In the genomic region with DNA sequence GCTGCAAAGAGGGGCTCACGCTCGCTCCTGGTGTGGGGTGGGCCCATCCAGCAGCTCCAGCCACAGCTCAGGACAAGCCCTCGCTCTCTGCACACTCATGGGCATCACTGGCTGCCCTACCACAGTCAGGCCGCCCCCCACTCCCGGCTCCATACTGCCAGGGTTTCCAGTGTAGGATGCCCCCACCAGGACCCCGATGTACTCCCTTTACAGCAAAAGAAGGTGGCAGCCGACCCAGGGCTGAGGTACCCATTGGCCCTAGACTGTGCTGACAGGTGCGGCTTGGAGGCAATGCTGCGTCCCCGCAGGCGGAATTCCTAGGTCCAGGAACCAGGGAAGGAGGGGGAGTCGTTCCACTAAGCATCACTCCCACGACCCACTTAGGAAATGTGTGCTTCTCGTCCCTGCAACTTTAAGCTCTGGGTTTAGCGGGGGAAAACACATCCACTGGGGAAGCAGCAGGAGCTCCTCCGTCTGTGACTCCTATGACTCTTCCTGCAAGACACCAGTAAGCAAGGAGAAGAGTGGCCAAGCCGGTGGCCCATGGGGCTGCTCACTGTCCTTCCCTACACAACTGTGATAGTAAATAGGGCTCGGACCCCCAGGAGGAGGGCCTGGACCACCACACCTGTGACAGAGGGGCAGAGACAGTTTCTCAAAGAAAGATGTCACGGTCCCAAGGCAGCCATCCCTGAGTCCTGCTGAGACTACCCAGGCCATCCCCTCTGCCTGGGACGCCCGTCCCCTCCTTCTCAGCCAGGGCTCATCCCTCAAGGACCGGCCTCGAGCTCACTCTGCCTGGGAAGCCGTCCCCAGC, we compare ENCODE assay signal across 11 cellular contexts. TPM values are rescaled to one million over a fixed set of nuclear protein-coding genes. Genes with fewer than 3 reads are reported as not detected.
DNase-seq lines count a peak whose midpoint lies in the region; ATAC-seq and TF ChIP-seq lines count a peak whose summit lies in the region.
"Had no signal": no experiment of that assay in that cellular context is flagged by ENCODE, and none has a peak within 500 bp of the region (broad histone marks: within the 10 kb centered on the region; RNA-seq: fewer than 3 reads in every experiment).

No MANE protein-coding gene starts in this region.

- TF ChIP-seq CTCF in activated CD8-positive, alpha-beta T cell treated with anti-CD3 and anti-CD28 coated beads for 36 hours (IDR thresholded peaks at IDR 0.05) = no peak
- TF ChIP-seq CTCF in omental fat pad (IDR thresholded peaks at IDR 0.05) = no peak

- H3K4me1 Mint-ChIP-seq in activated CD8-positive, alpha-beta T cell treated with anti-CD3 and anti-CD28 coated beads, Interleukin-2, amount 10 ng/mL, durations not matched to agents 7 days and 5 days (ENCODE audit: low read depth) = peaks cover 5% of the 10 kb centered on the region
- no peaks in the 10 kb centered on the region for H3K4me1 Mint-ChIP-seq in activated CD8-positive, alpha-beta T cell treated with anti-CD3 and anti-CD28 coated beads for 36 hours (ENCODE audit: low read depth)
- peaks cover 5 to 12% (median 7%) of the 10 kb centered on the region in 3 donors for H3K4me1 Mint-ChIP-seq in IgD-negative memory B cell
- H3K4me1 Mint-ChIP-seq: activated CD4-positive, alpha-beta T cell treated with anti-CD3 and anti-CD28 coated beads for 36 hours had no signal

- H3K9me3 Mint-ChIP-seq in activated CD8-positive, alpha-beta T cell treated with anti-CD3 and anti-CD28 coated beads, Interleukin-2, amount 10 ng/mL, durations not matched to agents 7 days and 5 days (ENCODE audit: insufficient read depth) = no peaks in the 10 kb centered on the region
- H3K9me3 Mint-ChIP-seq in activated CD8-positive, alpha-beta T cell treated with anti-CD3 and anti-CD28 coated beads for 36 hours = no peaks in the 10 kb centered on the region
- no peaks in the 10 kb centered on the region for H3K9me3 Mint-ChIP-seq in IgD-negative memory B cell
- H3K9me3 Mint-ChIP-seq: dendritic cell treated with granulocyte-macrophage colony-stimulating factor and Interleukin-4, amounts not matched to agents 40 ng/mL and 50 ng/mL, for 4 days; stimulated activated naive CD8-positive, alpha-beta T cell treated with anti-CD3 and anti-CD28 coated beads, Interleukin-15, Interleukin-2, amounts not matched to agents 100 ng/mL and 50 ng/mL, for 24 hours had no signal

- H3K27ac Mint-ChIP-seq in activated CD8-positive, alpha-beta T cell treated with anti-CD3 and anti-CD28 coated beads, Interleukin-2, amount 10 ng/mL, durations not matched to agents 7 days and 5 days = peak overlapping the region; percentile 30
- H3K27ac Mint-ChIP-seq in activated CD8-positive, alpha-beta T cell treated with anti-CD3 and anti-CD28 coated beads for 36 hours = no peak overlapping the region
- peak overlapping the region in 2 of 3 donors; percentile 94 to 96 for H3K27ac Mint-ChIP-seq in IgD-negative memory B cell
- H3K27ac Mint-ChIP-seq: activated CD4-positive, alpha-beta T cell treated with anti-CD3 and anti-CD28 coated beads for 36 hours; dendritic cell treated with granulocyte-macrophage colony-stimulating factor and Interleukin-4, amounts not matched to agents 40 ng/mL and 50 ng/mL, for 4 days; stimulated activated naive CD8-positive, alpha-beta T cell treated with anti-CD3 and anti-CD28 coated beads, Interleukin-15, Interleukin-2, amounts not matched to agents 100 ng/mL and 50 ng/mL, for 24 hours had no signal

- ATAC-seq in activated CD8-positive, alpha-beta T cell treated with anti-CD3 and anti-CD28 coated beads, Interleukin-2, amount 10 ng/mL, durations not matched to agents 7 days and 5 days = no peak
- ATAC-seq in activated CD8-positive, alpha-beta T cell treated with anti-CD3 and anti-CD28 coated beads for 36 hours = no peak
- ATAC-seq in esophagus mucosa = peak; percentile 2
- ATAC-seq in omental fat pad (ENCODE audit: low FRiP score) = peak; percentile 3
- no peak for ATAC-seq in activated CD4-positive, CD25-positive, alpha-beta regulatory T cell treated with anti-CD3 and anti-CD28 coated beads, Interleukin-2, amount 50 U/mL, for 24 hours

- no peaks in the 10 kb centered on the region for H3K27me3 Mint-ChIP-seq in activated CD8-positive, alpha-beta T cell treated with anti-CD3 and anti-CD28 coated beads, Interleukin-2, amount 10 ng/mL, durations not matched to agents 7 days and 5 days (ENCODE audit: low read depth)
- no peaks in the 10 kb centered on the region for H3K27me3 Mint-ChIP-seq in activated CD8-positive, alpha-beta T cell treated with anti-CD3 and anti-CD28 coated beads for 36 hours
- H3K27me3 Mint-ChIP-seq in IgD-negative memory B cell = no peaks in the 10 kb centered on the region
- H3K27me3 Mint-ChIP-seq: activated CD4-positive, alpha-beta T cell treated with anti-CD3 and anti-CD28 coated beads for 36 hours; dendritic cell treated with granulocyte-macrophage colony-stimulating factor and Interleukin-4, amounts not matched to agents 40 ng/mL and 50 ng/mL, for 4 days; stimulated activated naive CD8-positive, alpha-beta T cell treated with anti-CD3 and anti-CD28 coated beads, Interleukin-15, Interleukin-2, amounts not matched to agents 100 ng/mL and 50 ng/mL, for 24 hours had no signal

- CTCF ChIA-PET in activated CD8-positive, alpha-beta T cell treated with anti-CD3 and anti-CD28 coated beads, Interleukin-2, amount 10 ng/mL, durations not matched to agents 7 days and 5 days (lab: Charles Lee) = interaction anchor here (0.7 to 3.4 kb wide), 26 partner anchors 10 to 496 kb away, joined by 3 to 40 read pairs (median 5); a partner anchor contains a TSS
- CTCF ChIA-PET in activated CD8-positive, alpha-beta T cell treated with anti-CD3 and anti-CD28 coated beads for 36 hours (lab: Charles Lee) = interaction anchor here (0.6 to 6.5 kb wide), 44 partner anchors 12 to 528 kb away, joined by 3 to 87 read pairs (median 5); a partner anchor contains a TSS

- no peak for DNase-seq in activated CD8-positive, alpha-beta T cell treated with anti-CD3 and anti-CD28 coated beads, Interleukin-2, amount 10 ng/mL, durations not matched to agents 7 days and 5 days
- no peak for DNase-seq in activated CD8-positive, alpha-beta T cell treated with anti-CD3 and anti-CD28 coated beads for 36 hours
- DNase-seq in omental fat pad (ENCODE audit: low spot score) (no peak), T-helper 9 cell (no peak)
- no peak for DNase-seq in activated effector memory CD4-positive, alpha-beta T cell treated with Interleukin-2 at 50 U/mL for 16 hours

- POLR2A ChIA-PET in activated CD8-positive, alpha-beta T cell treated with anti-CD3 and anti-CD28 coated beads, Interleukin-2, amount 10 ng/mL, durations not matched to agents 7 days and 5 days (lab: Charles Lee) = interaction anchor here (0.7 to 1.8 kb wide), 4 partner anchors 10 to 143 kb away, joined by 3 to 8 read pairs (median 4); a partner anchor contains a TSS
- POLR2A ChIA-PET in activated CD8-positive, alpha-beta T cell treated with anti-CD3 and anti-CD28 coated beads for 36 hours (lab: Charles Lee) = interaction anchor here (1.0 to 2.4 kb wide), 5 partner anchors 11 to 33 kb away, joined by 3 to 9 read pairs (median 5); a partner anchor contains a TSS

- no peak overlapping the region for H3K4me3 Mint-ChIP-seq in activated CD8-positive, alpha-beta T cell treated with anti-CD3 and anti-CD28 coated beads, Interleukin-2, amount 10 ng/mL, durations not matched to agents 7 days and 5 days
- no peak overlapping the region for H3K4me3 Mint-ChIP-seq in activated CD8-positive, alpha-beta T cell treated with anti-CD3 and anti-CD28 coated beads for 36 hours
- peak overlapping the region in 1 of 4 donors; percentile 75 for H3K4me3 Mint-ChIP-seq in IgD-negative memory B cell
- H3K4me3 Mint-ChIP-seq: activated CD4-positive, alpha-beta T cell treated with anti-CD3 and anti-CD28 coated beads for 36 hours; dendritic cell treated with granulocyte-macrophage colony-stimulating factor and Interleukin-4, amounts not matched to agents 40 ng/mL and 50 ng/mL, for 4 days; stimulated activated naive CD8-positive, alpha-beta T cell treated with anti-CD3 and anti-CD28 coated beads, Interleukin-15, Interleukin-2, amounts not matched to agents 100 ng/mL and 50 ng/mL, for 24 hours had no signal

- intact Hi-C loops in activated CD8-positive, alpha-beta T cell treated with anti-CD3 and anti-CD28 coated beads for 36 hours (cut with micrococcal nuclease) = no loop called here

- peaks cover 47% of the 10 kb centered on the region for H3K36me3 Mint-ChIP-seq in activated CD8-positive, alpha-beta T cell treated with anti-CD3 and anti-CD28 coated beads, Interleukin-2, amount 10 ng/mL, durations not matched to agents 7 days and 5 days (ENCODE audit: low read depth)
- peaks cover 16% of the 10 kb centered on the region for H3K36me3 Mint-ChIP-seq in activated CD8-positive, alpha-beta T cell treated with anti-CD3 and anti-CD28 coated beads for 36 hours (ENCODE audit: low read depth)
- H3K36me3 Mint-ChIP-seq in IgD-negative memory B cell = peaks cover 5% of the 10 kb centered on the region

RNA-seq across cellular contexts. Expression of a gene that starts 13.1 kb away (rescaled TPM):
- 100 to 1,000 TPM; 167 to 176 TPM for total RNA-seq in activated CD8-positive, alpha-beta T cell treated with anti-CD3 and anti-CD28 coated beads, Interleukin-2, amount 10 ng/mL, durations not matched to agents 7 days and 5 days
- 10 to 100 TPM; 73.3 to 76.6 TPM for total RNA-seq in activated CD8-positive, alpha-beta T cell treated with anti-CD3 and anti-CD28 coated beads for 36 hours
- polyA plus RNA-seq in IgD-negative memory B cell = 108 TPM
- total RNA-seq in esophagus mucosa (7.9 TPM), omental fat pad (10 to 100 TPM; 15.1 to 46.3 (median 27.5) TPM)

RNA-seq across cellular contexts. Expression of a gene that starts 22.3 kb away (rescaled TPM):
- 10 to 100 TPM; 55.1 to 61.4 TPM for total RNA-seq in activated CD8-positive, alpha-beta T cell treated with anti-CD3 and anti-CD28 coated beads, Interleukin-2, amount 10 ng/mL, durations not matched to agents 7 days and 5 days
- 100 to 1,000 TPM in 1 of 2 experiments, 10 to 100 TPM in 1; 86.8 to 101 TPM for total RNA-seq in activated CD8-positive, alpha-beta T cell treated with anti-CD3 and anti-CD28 coated beads for 36 hours
- polyA plus RNA-seq in IgD-negative memory B cell = 42.7 TPM
- total RNA-seq in esophagus mucosa = 40.2 TPM
- total RNA-seq in omental fat pad = 10 to 100 TPM; 40.5 to 47.1 (median 42.3) TPM

RNA-seq across cellular contexts. Expression of a gene that starts 31.7 kb away (rescaled TPM):
- total RNA-seq in activated CD8-positive, alpha-beta T cell treated with anti-CD3 and anti-CD28 coated beads, Interleukin-2, amount 10 ng/mL, durations not matched to agents 7 days and 5 days = not detected
- not detected for total RNA-seq in activated CD8-positive, alpha-beta T cell treated with anti-CD3 and anti-CD28 coated beads for 36 hours
- 0.45 TPM for polyA plus RNA-seq in IgD-negative memory B cell
- 16.6 TPM for total RNA-seq in esophagus mucosa
- total RNA-seq in omental fat pad = 10 to 100 TPM; 10.8 to 40.0 (median 25.8) TPM
- total RNA-seq: activated CD4-positive, alpha-beta T cell treated with anti-CD3 and anti-CD28 coated beads for 36 hours had no signal

RNA-seq across cellular contexts. Expression of a gene that starts 52.2 kb away (rescaled TPM):
- 10 to 100 TPM; 33.3 to 40.3 TPM for total RNA-seq in activated CD8-positive, alpha-beta T cell treated with anti-CD3 and anti-CD28 coated beads, Interleukin-2, amount 10 ng/mL, durations not matched to agents 7 days and 5 days
- 10 to 100 TPM; 65.9 to 70.1 TPM for total RNA-seq in activated CD8-positive, alpha-beta T cell treated with anti-CD3 and anti-CD28 coated beads for 36 hours
- 40.4 TPM for polyA plus RNA-seq in IgD-negative memory B cell
- total RNA-seq in esophagus mucosa = 34.3 TPM
- total RNA-seq in omental fat pad = 10 to 100 TPM; 32.7 to 53.9 (median 41.8) TPM

Comparison
In these comparisons a context has a peak if more than half of its experiments do, and no peak if none do; other contexts are left out.
1. ATAC-seq: peak in esophagus mucosa (single experiment) and omental fat pad (single experiment); none in activated CD8-positive, alpha-beta T cell treated with anti-CD3 and anti-CD28 coated beads, Interleukin-2, amount 10 ng/mL, durations not matched to agents 7 days and 5 days (single experiment), activated CD8-positive, alpha-beta T cell treated with anti-CD3 and anti-CD28 coated beads for 36 hours (single experiment) and activated CD4-positive, CD25-positive, alpha-beta regulatory T cell treated with anti-CD3 and anti-CD28 coated beads, Interleukin-2, amount 50 U/mL, for 24 hours (0 of 2).
2. RNA of a gene that starts 31.7 kb away (total RNA-seq): 10.8 to 40.0 TPM in omental fat pad and 16.6 TPM in esophagus mucosa (single experiment); not detected in activated CD8-positive, alpha-beta T cell treated with anti-CD3 and anti-CD28 coated beads for 36 hours and not detected in activated CD8-positive, alpha-beta T cell treated with anti-CD3 and anti-CD28 coated beads, Interleukin-2, amount 10 ng/mL, durations not matched to agents 7 days and 5 days; every median in the first group is over 10 times any median in the second.